ENCODE assay signal across 8 cellular contexts in the genomic region with DNA sequence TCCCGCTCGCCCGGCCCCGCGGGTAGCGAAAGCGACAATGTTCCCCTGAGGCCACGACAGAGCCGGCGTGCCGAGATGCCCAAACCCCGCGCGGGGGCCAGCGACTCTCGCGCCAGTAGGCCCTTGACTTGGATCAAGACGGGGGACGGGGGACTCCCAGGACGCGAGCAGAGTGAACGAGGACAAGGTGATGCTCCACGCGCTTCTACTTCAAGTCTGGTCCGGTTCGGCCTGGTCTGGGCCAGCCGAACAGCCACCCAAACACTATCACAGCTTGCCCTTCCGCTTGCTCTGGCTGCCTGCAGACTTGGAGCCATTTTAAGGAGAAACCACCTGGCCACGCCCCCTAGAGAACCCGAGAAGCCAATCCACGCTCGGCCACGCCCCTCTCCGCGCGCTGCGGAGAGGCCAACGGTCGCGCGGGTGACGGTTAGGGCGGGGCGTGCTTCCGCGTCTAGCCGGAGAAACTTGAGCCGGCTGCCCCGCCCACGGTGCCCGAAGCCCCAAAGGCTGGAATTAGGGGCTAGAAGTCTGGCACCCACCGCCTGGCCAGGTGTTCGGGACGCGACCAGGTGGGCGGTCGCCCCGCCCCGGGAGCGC. TPM values are rescaled to one million over a fixed set of nuclear protein-coding genes. Genes with fewer than 3 reads are reported as not detected.
DNase-seq lines count a peak whose midpoint lies in the region; ATAC-seq and TF ChIP-seq lines count a peak whose summit lies in the region.

No MANE protein-coding gene starts in this region.

- peak; percentile 95 for DNase-seq in GM10248 (ENCODE audit: extremely low spot score)
- peak; percentile 95 for DNase-seq in NCI-H1092 (lab: John Stamatoyannopoulos, UW)
- DNase-seq in SK-N-SH, result peak; percentile 97
- peak; percentile 98 to 99 for DNase-seq in activated naive CD4-positive, alpha-beta T cell treated with anti-CD3 and anti-CD28 coated beads, Interleukin-2, amount 50 U/mL, for 72 hours (ENCODE audit: low spot score in 2 of 2)
- peak; percentile 83 for DNase-seq in glomerular endothelial cell (ENCODE audit: extremely low read depth, low read depth, low spot score)
- peak; percentile 98 for DNase-seq in omental fat pad (ENCODE audit: low spot score)
- DNase-seq in testis, result peak; percentile 99

- H2AFZ ChIP-seq in SK-N-SH (ENCODE audit: low read depth), result peak overlapping the region; percentile 92

- H4K20me1 ChIP-seq in SK-N-SH (ENCODE audit: insufficient read depth), result no peaks in the 10 kb centered on the region

- WGBS in SK-N-SH (ENCODE audit: low lambda C conversion rate), result 0% methylated on average over 14 of the region's 60 CpGs
- 0 to 1% methylated on average over 13 to 47 of the region's 60 CpGs for WGBS in testis, 2 donors

- H3K4me3 ChIP-seq in SK-N-SH (ENCODE audit: low read depth in 2 of 2, low read length in 1 of 2) (peak overlapping the region; percentile 87 to 94), testis (peak overlapping the region; percentile 93 to 94)

- no peak for TF ChIP-seq RAD21 in SK-N-SH (IDR thresholded peaks at IDR 0.05; ENCODE audit: low read length)

- peak overlapping the region; percentile 97 for H3K4me2 ChIP-seq in SK-N-SH

- no peak for TF ChIP-seq EP300 in SK-N-SH (IDR thresholded peaks at IDR 0.05; ENCODE audit: borderline replicate concordance in 1 of 2, low read depth in 1 of 2, low read length in 1 of 2)

- H3F3A ChIP-seq in SK-N-SH (replicated peaks; ENCODE audit: insufficient read depth), result peaks cover 38% of the 10 kb centered on the region

- H3K27me3 ChIP-seq in SK-N-SH (ENCODE audit: insufficient read depth), result no peaks in the 10 kb centered on the region
- H3K27me3 ChIP-seq in testis, result no peaks in the 10 kb centered on the region

- CTCF ChIA-PET in GM10248 (lab: Yijun Ruan, JAX), result interaction anchor here (0.7 to 8.3 kb wide), 23 partner anchors 10 to 1242 kb away, joined by 3 to 131 read pairs (median 4); partner anchors contain the start of genes DAG1, P4HTM, QARS1 and QRICH1
- CTCF ChIA-PET in SK-N-SH (lab: Yijun Ruan, JAX), result interaction anchor here (0.8 to 14.2 kb wide), 22 partner anchors 9 to 428 kb away, joined by 3 to 114 read pairs (median 5); partner anchors contain the start of genes KLHDC8B, LAMB2, P4HTM and QRICH1

- peak overlapping the region; percentile 99 for H3K9ac ChIP-seq in SK-N-SH

- H3K9me2 ChIP-seq in SK-N-SH, result no peaks in the 10 kb centered on the region

- H3K36me3 Mint-ChIP-seq in activated naive CD4-positive, alpha-beta T cell treated with anti-CD3 and anti-CD28 coated beads, Interleukin-2, amount 50 U/mL, for 72 hours, result peaks cover 45 to 51% of the 10 kb centered on the region in 2 donors

- H3K36me3 ChIP-seq in SK-N-SH (replicated peaks in 1 of 2; ENCODE audit: control insufficient read depth in 1 of 2, insufficient read depth in 2 of 2, low read length in 1 of 2), result peaks cover 30 to 33% of the 10 kb centered on the region in 2 experiments
- no peaks in the 10 kb centered on the region for H3K36me3 ChIP-seq in testis (ENCODE audit: low read depth, missing control alignments)

- POLR2A ChIA-PET in GM10248 (lab: Yijun Ruan, JAX), result interaction anchor here (0.5 to 3.4 kb wide), 15 partner anchors 8 to 941 kb away, joined by 3 to 50 read pairs (median 5); partner anchors contain the start of genes DAG1, IMPDH2, QRICH1 and USP4
- POLR2A ChIA-PET in SK-N-SH (lab: Yijun Ruan, JAX), result interaction anchor here (0.7 to 4.6 kb wide), 12 partner anchors 7 to 337 kb away, joined by 3 to 80 read pairs (median 4); partner anchors contain the start of genes GPX1, IMPDH2, IP6K2 and PRKAR2A

- H3K4me1 ChIP-seq in SK-N-SH (ENCODE audit: control insufficient read depth in 1 of 2, insufficient read depth in 2 of 2, low read depth in 1 of 2, low read length in 1 of 2) (peaks cover 0 to 38% of the 10 kb centered on the region in 2 experiments; a peak in 1 of 4 replicates), testis (peaks cover 34% of the 10 kb centered on the region)

- H3K9me3 ChIP-seq in SK-N-SH (no peaks in the 10 kb centered on the region), testis (no peaks in the 10 kb centered on the region)

- peaks cover 74% of the 10 kb centered on the region for H3K79me2 ChIP-seq in SK-N-SH (ENCODE audit: insufficient read depth)

- TF ChIP-seq POLR2A in testis (IDR thresholded peaks at IDR 0.05), result peak; percentile 99

- peak; percentile 47 for ATAC-seq in HG02610 (IDR thresholded peaks at IDR 0.05; ENCODE audit: unreplicated experiment)
- ATAC-seq in activated naive CD4-positive, alpha-beta T cell treated with anti-CD3 and anti-CD28 coated beads, Interleukin-2, amount 50 U/mL, for 72 hours, result peak; percentile 69 to 70
- peak; percentile 86 for ATAC-seq in omental fat pad (ENCODE audit: low FRiP score)

- H3K27ac ChIP-seq in SK-N-SH (ENCODE audit: low read depth in 2 of 2, low read length in 1 of 2) (peak overlapping the region; percentile 99), testis (peak overlapping the region; percentile 99)

- intact Hi-C loops in testis (cut with DNase I; ENCODE audit: low total_unique reads), result loop anchor here (10.0 kb wide), 2 partner anchors 73 to 253 kb away; partner anchors contain the start of genes C3orf62 and QRICH1

- H3K9me3 Mint-ChIP-seq in activated naive CD4-positive, alpha-beta T cell treated with anti-CD3 and anti-CD28 coated beads, Interleukin-2, amount 50 U/mL, for 72 hours, result no peaks in the 10 kb centered on the region

- H3K27ac Mint-ChIP-seq in activated naive CD4-positive, alpha-beta T cell treated with anti-CD3 and anti-CD28 coated beads, Interleukin-2, amount 50 U/mL, for 72 hours, result peak overlapping the region; percentile 97 to 99

- no peak for TF ChIP-seq CTCF in GM10248 (IDR thresholded peaks at IDR 0.05; ENCODE audit: control extremely low read depth, extremely low read depth, low read depth, missing control alignments)
- TF ChIP-seq CTCF in SK-N-SH (IDR thresholded peaks at IDR 0.05), result no peak
- no peak for TF ChIP-seq CTCF in omental fat pad (IDR thresholded peaks at IDR 0.05)
- no peak for TF ChIP-seq CTCF in testis (IDR thresholded peaks at IDR 0.05)

TF ChIP-seq in SK-N-SH, 30 proteins besides CTCF, POLR2A, EP300 and RAD21 (continues in another document):
- TF ChIP-seq, protein P1, sequence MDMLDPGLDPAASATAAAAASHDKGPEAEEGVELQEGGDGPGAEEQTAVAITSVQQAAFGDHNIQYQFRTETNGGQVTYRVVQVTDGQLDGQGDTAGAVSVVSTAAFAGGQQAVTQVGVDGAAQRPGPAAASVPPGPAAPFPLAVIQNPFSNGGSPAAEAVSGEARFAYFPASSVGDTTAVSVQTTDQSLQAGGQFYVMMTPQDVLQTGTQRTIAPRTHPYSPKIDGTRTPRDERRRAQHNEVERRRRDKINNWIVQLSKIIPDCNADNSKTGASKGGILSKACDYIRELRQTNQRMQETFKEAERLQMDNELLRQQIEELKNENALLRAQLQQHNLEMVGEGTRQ (IDR thresholded peaks at IDR 0.05; ENCODE audit: borderline replicate concordance, low read depth, low read length), result no peak
- TF ChIP-seq RFX5 (IDR thresholded peaks at IDR 0.05; ENCODE audit: low read length), result peak; percentile 56; the same call in 1 of the 2 replicates

RNA-seq across cellular contexts. Expression of gene NDUFAF3, which starts 0.6 kb away (rescaled TPM):
- 85.3 and 104 TPM in 2 replicates for polyA plus RNA-seq in SK-N-SH (2012; rRNA removed)
- polyA plus RNA-seq in SK-N-SH (2012; cell fraction: cytosol; rRNA removed), result 48.3 and 76.9 TPM in 2 replicates
- polyA plus RNA-seq in SK-N-SH (2012; cell fraction: nucleus; rRNA removed), result 36.4 and 46.2 TPM in 2 replicates
- 10 to 100 TPM; 60.3 to 80.8 TPM for total RNA-seq in activated naive CD4-positive, alpha-beta T cell treated with anti-CD3 and anti-CD28 coated beads, Interleukin-2, amount 50 U/mL, for 72 hours
- total RNA-seq in glomerular endothelial cell, result 115 and 155 TPM in 2 replicates
- 100 to 1,000 TPM; 108 to 175 (median 140) TPM for total RNA-seq in omental fat pad
- total RNA-seq in testis, result 100 to 1,000 TPM; 324 to 416 TPM
- 544 TPM for polyA plus RNA-seq in testis (ENCODE audit: insufficient read depth, low read depth, low replicate concordance)

RNA-seq across cellular contexts. Expression of gene DALRD3, which starts 2.9 kb away (rescaled TPM):
- polyA plus RNA-seq in SK-N-SH (2012; rRNA removed) (82.7 and 99.4 TPM in 2 replicates), testis (ENCODE audit: insufficient read depth, low read depth, low replicate concordance) (121 TPM)
- polyA plus RNA-seq in SK-N-SH (2012; cell fraction: cytosol; rRNA removed), result 42.3 and 58.1 TPM in 2 replicates
- 371 and 402 TPM in 2 replicates for polyA plus RNA-seq in SK-N-SH (2012; cell fraction: nucleus; rRNA removed)
- total RNA-seq in activated naive CD4-positive, alpha-beta T cell treated with anti-CD3 and anti-CD28 coated beads, Interleukin-2, amount 50 U/mL, for 72 hours, result 10 to 100 TPM; 22.9 to 27.1 TPM
- total RNA-seq in glomerular endothelial cell (35.2 and 70.1 TPM in 2 replicates), omental fat pad (10 to 100 TPM; 15.3 to 36.9 (median 30.9) TPM), testis (100 to 1,000 TPM in 1 of 2 donors, 10 to 100 TPM in 1; 92.0 to 106 TPM)

RNA-seq across cellular contexts. Expression of gene IMPDH2, which starts 7.9 kb away (rescaled TPM):
- 305 and 346 TPM in 2 replicates for polyA plus RNA-seq in SK-N-SH (2012; rRNA removed)
- polyA plus RNA-seq in SK-N-SH (2012; cell fraction: cytosol; rRNA removed), result 247 and 282 TPM in 2 replicates
- 502 and 507 TPM in 2 replicates for polyA plus RNA-seq in SK-N-SH (2012; cell fraction: nucleus; rRNA removed)
- 100 to 1,000 TPM; 538 to 637 TPM for total RNA-seq in activated naive CD4-positive, alpha-beta T cell treated with anti-CD3 and anti-CD28 coated beads, Interleukin-2, amount 50 U/mL, for 72 hours
- total RNA-seq in glomerular endothelial cell, result 123 and 185 TPM in 2 replicates
- 100 to 1,000 TPM; 125 to 149 (median 138) TPM for total RNA-seq in omental fat pad
- 10 to 100 TPM; 93.0 to 98.5 TPM for total RNA-seq in testis
- polyA plus RNA-seq in testis (ENCODE audit: insufficient read depth, low read depth, low replicate concordance), result 95.0 TPM

RNA-seq across cellular contexts. Expression of gene WDR6, which starts 14.1 kb away (rescaled TPM):
- polyA plus RNA-seq in SK-N-SH (2012; rRNA removed) (230 and 277 TPM in 2 replicates), testis (ENCODE audit: insufficient read depth, low read depth, low replicate concordance) (92.0 TPM)
- 65.3 and 95.1 TPM in 2 replicates for polyA plus RNA-seq in SK-N-SH (2012; cell fraction: cytosol; rRNA removed)
- polyA plus RNA-seq in SK-N-SH (2012; cell fraction: nucleus; rRNA removed), result 1,525 and 1,565 TPM in 2 replicates
- 100 to 1,000 TPM; 140 to 173 TPM for total RNA-seq in activated naive CD4-positive, alpha-beta T cell treated with anti-CD3 and anti-CD28 coated beads, Interleukin-2, amount 50 U/mL, for 72 hours
- total RNA-seq in glomerular endothelial cell (83.1 and 116 TPM in 2 replicates), omental fat pad (100 to 1,000 TPM in 1 of 4 donors, 10 to 100 TPM in 3; 69.2 to 121 (median 81.5) TPM), testis (100 to 1,000 TPM; 171 to 172 TPM)

RNA-seq across cellular contexts. Expression of gene P4HTM, which starts 31.3 kb away (rescaled TPM):
- polyA plus RNA-seq in SK-N-SH (2012; rRNA removed) (21.0 and 21.4 TPM in 2 replicates), testis (ENCODE audit: insufficient read depth, low read depth, low replicate concordance) (52.3 TPM)
- polyA plus RNA-seq in SK-N-SH (2012; cell fraction: cytosol; rRNA removed), result 7.5 and 11.8 TPM in 2 replicates
- polyA plus RNA-seq in SK-N-SH (2012; cell fraction: nucleus; rRNA removed), result 83.7 and 101 TPM in 2 replicates
- 10 to 100 TPM; 24.3 to 33.3 TPM for total RNA-seq in activated naive CD4-positive, alpha-beta T cell treated with anti-CD3 and anti-CD28 coated beads, Interleukin-2, amount 50 U/mL, for 72 hours
- total RNA-seq in glomerular endothelial cell (32.9 and 42.2 TPM in 2 replicates), omental fat pad (10 to 100 TPM; 25.7 to 43.1 (median 28.2) TPM), testis (100 to 1,000 TPM; 107 to 122 TPM)

Comparison
In these comparisons a context has a peak if more than half of its experiments do, and no peak if none do; other contexts are left out.
1. Peak in every context shown above with its lines: DNase-seq, ATAC-seq, H3K4me3 ChIP-seq and H3K27ac ChIP-seq.